10 cellular contexts compared by ENCODE assay signal in the genomic region with DNA sequence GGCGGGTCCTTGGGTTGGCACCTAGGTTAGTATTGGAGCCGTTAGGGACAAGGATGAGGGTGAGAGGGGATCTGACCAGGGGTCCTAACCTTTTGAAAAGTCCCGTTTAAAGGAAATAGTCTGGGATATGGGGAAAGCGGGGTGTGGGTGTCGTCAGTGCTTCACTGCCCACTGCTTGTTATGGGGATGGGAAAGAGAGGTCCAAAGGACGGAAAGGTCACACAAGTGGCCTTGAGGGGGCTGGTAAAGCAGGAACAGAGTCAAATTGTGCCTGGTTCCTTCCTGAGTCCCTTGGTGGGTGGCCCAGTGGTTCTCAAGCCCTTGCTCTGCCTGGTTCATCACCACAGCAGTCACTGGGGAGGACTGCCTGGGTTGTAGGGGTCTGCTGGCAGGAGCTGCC. TPM values are rescaled to one million over a fixed set of nuclear protein-coding genes. Genes with fewer than 3 reads are reported as not detected.
A peak's percentile ranks its signal among the peaks of the same experiment; 100 is the strongest.
DNase-seq lines count a peak whose midpoint lies in the region; ATAC-seq and TF ChIP-seq lines count a peak whose summit lies in the region.
"Had no signal": no experiment of that assay in that cellular context is flagged by ENCODE, and none has a peak within 500 bp of the region (broad histone marks: within the 10 kb centered on the region; RNA-seq: fewer than 3 reads in every experiment).

No MANE protein-coding gene starts in this region.

- H3K9me3 ChIP-seq in PC-3 (ENCODE audit: low read length): no peaks in the 10 kb centered on the region
- H3K9me3 ChIP-seq: tibial artery had no signal

- no peaks in the 10 kb centered on the region for H3K9me3 Mint-ChIP-seq in Calu3 (ENCODE audit: low read depth, unreplicated experiment)

- DNase-seq in Calu3 (no peak), dorsolateral prefrontal cortex (no peak), coronary artery (ENCODE audit: low spot score) (no peak), PC-3 (no peak)
- DNase-seq: activated CD4-positive, alpha-beta T cell treated with anti-CD3 and anti-CD28 coated beads for 1 hour; erythroblast; tibial artery had no signal

- H3K79me2 ChIP-seq in KMS-11 (ENCODE audit: insufficient read depth, low read depth): peaks cover 56% of the 10 kb centered on the region
- H3K79me2 ChIP-seq in PC-3 (ENCODE audit: low read length): peaks cover 23% of the 10 kb centered on the region

- CTCF ChIA-PET in Calu3 (lab: Charles Lee): no interaction called here
- CTCF ChIA-PET in PC-3 (lab: Charles Lee): no interaction called here

- H3K4me3 Mint-ChIP-seq in Calu3 (ENCODE audit: low read depth, unreplicated experiment): peak overlapping the region; percentile 7

- H3K4me1 ChIP-seq in KMS-11 (ENCODE audit: low read depth, poor library complexity, severe bottlenecking): peaks cover 82% of the 10 kb centered on the region
- H3K4me1 ChIP-seq in rectal smooth muscle tissue (ENCODE audit: control insufficient read depth, insufficient read depth, low read length): peaks cover 12% of the 10 kb centered on the region
- H3K4me1 ChIP-seq in PC-3 (ENCODE audit: insufficient read depth, low read length): peaks cover 14% of the 10 kb centered on the region

- peaks cover 64% of the 10 kb centered on the region for H3K4me1 Mint-ChIP-seq in Calu3 (ENCODE audit: low read depth, unreplicated experiment)

- H3K4me2 ChIP-seq in KMS-11: peak overlapping the region; percentile 70
- no peak overlapping the region for H3K4me2 ChIP-seq in PC-3 (ENCODE audit: low read length)

- H2AFZ ChIP-seq in KMS-11 (ENCODE audit: low read depth) (no peak overlapping the region), PC-3 (ENCODE audit: low read length) (no peak overlapping the region)

- H3K9ac ChIP-seq in KMS-11 (peak overlapping the region; percentile 87), rectal smooth muscle tissue (ENCODE audit: low read length) (no peak overlapping the region), PC-3 (ENCODE audit: low read length) (no peak overlapping the region)

- H3K27me3 ChIP-seq in KMS-11 (ENCODE audit: insufficient read depth, low read depth) (no peaks in the 10 kb centered on the region), dorsolateral prefrontal cortex (no peaks in the 10 kb centered on the region), rectal smooth muscle tissue (ENCODE audit: control insufficient read depth, insufficient read depth, low read length) (no peaks in the 10 kb centered on the region), PC-3 (ENCODE audit: low read length) (no peaks in the 10 kb centered on the region)
- H3K27me3 ChIP-seq: tibial artery had no signal

- H3K27ac ChIP-seq in KMS-11 (peak overlapping the region; percentile 89), dorsolateral prefrontal cortex (peak overlapping the region in 41 of 59 donors; percentile 0 to 100 (median 56)), rectal smooth muscle tissue (ENCODE audit: low read depth, low read length) (peak overlapping the region; percentile 22), coronary artery (no peak overlapping the region), PC-3 (ENCODE audit: low read length) (no peak overlapping the region)
- H3K27ac ChIP-seq: tibial artery had no signal

- H3K9me2 ChIP-seq in PC-3 (replicated peaks; ENCODE audit: low read length): no peaks in the 10 kb centered on the region

- POLR2A ChIA-PET in PC-3 (lab: Charles Lee; ENCODE audit: unreplicated experiment): no interaction called here

- H3K4me3 ChIP-seq in KMS-11 (IDR thresholded peaks at IDR 0.05; ENCODE audit: insufficient read depth, low read depth, low read length): no peak overlapping the region
- no peak overlapping the region for H3K4me3 ChIP-seq in dorsolateral prefrontal cortex
- peak overlapping the region; percentile 24 for H3K4me3 ChIP-seq in rectal smooth muscle tissue (ENCODE audit: low read length)
- no peak overlapping the region for H3K4me3 ChIP-seq in coronary artery
- no peak overlapping the region for H3K4me3 ChIP-seq in PC-3 (ENCODE audit: low read length)
- H3K4me3 ChIP-seq: tibial artery had no signal

- TF ChIP-seq CTCF in Calu3 (IDR thresholded peaks at IDR 0.05; ENCODE audit: unreplicated experiment): no peak
- no peak for TF ChIP-seq CTCF in KMS-11 (conservative IDR thresholded peaks at IDR 0.05; ENCODE audit: low read depth, low read length)
- no peak for TF ChIP-seq CTCF in dorsolateral prefrontal cortex (IDR thresholded peaks at IDR 0.05 in 54 of 56, conservative IDR thresholded peaks at IDR 0.05 in 2 of 56; ENCODE audit: low read depth in 1 of 56, partially characterized antibody in 56 of 56)
- TF ChIP-seq CTCF in coronary artery (IDR thresholded peaks at IDR 0.05): no peak
- TF ChIP-seq CTCF in PC-3 (conservative IDR thresholded peaks at IDR 0.05; ENCODE audit: low read depth, low read length): no peak

- H3K36me3 ChIP-seq in KMS-11 (ENCODE audit: insufficient read depth) (peaks cover 14% of the 10 kb centered on the region; the same call in 1 of the 2 replicates), rectal smooth muscle tissue (ENCODE audit: control insufficient read depth, insufficient read depth, low read length) (peaks cover 7% of the 10 kb centered on the region), PC-3 (ENCODE audit: low read depth, low read length) (no peaks in the 10 kb centered on the region)

- no peaks in the 10 kb centered on the region for H3K27me3 Mint-ChIP-seq in Calu3 (ENCODE audit: unreplicated experiment)

- H4K20me1 ChIP-seq in KMS-11 (ENCODE audit: insufficient read depth): no peaks in the 10 kb centered on the region
- no peaks in the 10 kb centered on the region for H4K20me1 ChIP-seq in PC-3 (ENCODE audit: low read length)

- peaks cover 5% of the 10 kb centered on the region for H3F3A ChIP-seq in PC-3 (ENCODE audit: low read length, unreplicated experiment)

- BruUV-seq in Calu3 (replicated peaks; lab: Mats Ljungman, UMichigan) (no TSS peak), PC-3 (replicated peaks; lab: Mats Ljungman, UMichigan) (no TSS peak)

- intact Hi-C loops in Calu3 (cut with micrococcal nuclease; ENCODE audit: unreplicated experiment): no loop called here
- intact Hi-C loops in dorsolateral prefrontal cortex (cut with DNase I): loop anchor here in 1 of 2 donors (10.0 kb wide), 1 partner anchor 608 kb away; no protein-coding TSS in a partner anchor
- intact Hi-C loops in PC-3 (cut with micrococcal nuclease): loop anchor here (5.0 kb wide), 1 partner anchor 54 kb away; a partner anchor contains a TSS

- ATAC-seq in HG02981 (IDR thresholded peaks at IDR 0.05; ENCODE audit: unreplicated experiment): no peak
- ATAC-seq in PC-3: no peak

- peak overlapping the region; percentile 65 for H3K27ac Mint-ChIP-seq in Calu3 (ENCODE audit: unreplicated experiment)

- H3K36me3 Mint-ChIP-seq in Calu3 (ENCODE audit: insufficient read depth, unreplicated experiment): peaks cover 76% of the 10 kb centered on the region

RNA-seq across cellular contexts. Expression of a gene that starts 2.6 kb away (rescaled TPM):
- total RNA-seq in Calu3 (2022) (5.3 and 5.8 TPM in 2 replicates), dorsolateral prefrontal cortex (10 to 100 TPM in 91 of 120 experiments, 1 to 10 TPM in 29; 6.0 to 19.8 (median 12.1) TPM), PC-3 (2014; rRNA removed) (3.7 and 4.7 TPM in 2 replicates)

RNA-seq across cellular contexts. Expression of a gene that starts 7.9 kb away (rescaled TPM):
- total RNA-seq in Calu3 (2022) (185 and 189 TPM in 2 replicates), dorsolateral prefrontal cortex (100 to 1,000 TPM in 95 of 120 experiments, 10 to 100 TPM in 25; 82.2 to 205 (median 110) TPM), PC-3 (2014; rRNA removed) (124 and 153 TPM in 2 replicates)

RNA-seq across cellular contexts. Expression of a gene that starts 35.1 kb away (rescaled TPM):
- total RNA-seq in Calu3 (2022): 9.1 and 13.0 TPM in 2 replicates
- 10 to 100 TPM; 13.5 to 63.7 (median 23.5) TPM for total RNA-seq in dorsolateral prefrontal cortex
- total RNA-seq in PC-3 (2014; rRNA removed): 1.6 TPM in 1 of 2 replicates, not detected in the other

RNA-seq across cellular contexts. Expression of a gene that starts 53.2 kb away (rescaled TPM):
- total RNA-seq in Calu3 (2022): 22.8 and 26.0 TPM in 2 replicates
- total RNA-seq in dorsolateral prefrontal cortex: 10 to 100 TPM in 55 of 120 experiments, 1 to 10 TPM in 65; 1.9 to 30.5 (median 9.7) TPM
- 7.8 and 10.8 TPM in 2 replicates for total RNA-seq in PC-3 (2014; rRNA removed)

RNA-seq across cellular contexts. Expression of a gene that starts 53.4 kb away (rescaled TPM):
- total RNA-seq in Calu3 (2022) (14.6 and 22.5 TPM in 2 replicates), dorsolateral prefrontal cortex (10 to 100 TPM in 24 of 120 experiments, 1 to 10 TPM in 96; 2.9 to 15.0 (median 7.7) TPM), PC-3 (2014; rRNA removed) (15.1 and 16.4 TPM in 2 replicates)

Comparison
In these comparisons a context has a peak if more than half of its experiments do, and no peak if none do; other contexts are left out.
1. H3K27ac ChIP-seq: peak in KMS-11 (single experiment), dorsolateral prefrontal cortex (41 of 59) and rectal smooth muscle tissue (single experiment); none in coronary artery (0 of 2) and PC-3 (single experiment).